Comparison of ENCODE assay signal across 7 cellular contexts in genomic region chr20:58483470-58483869, GRCh38. TPM values are rescaled to one million over a fixed set of nuclear protein-coding genes. Genes with fewer than 3 reads are reported as not detected.
"Had no signal": no experiment of that assay in that cellular context is flagged by ENCODE, and none has a peak within 500 bp of the region (broad histone marks: within the 10 kb centered on the region; RNA-seq: fewer than 3 reads in every experiment).

No MANE protein-coding gene starts in this region.

- ATAC-seq: GM23338, HCT116, K562 had no signal

- H3K36me3 ChIP-seq: HAP-1 had no signal

- DNase-seq: HFFc6, IMR-90 had no signal

- H3K4me3 ChIP-seq: GM23338, HAP-1, K562 had no signal

- H3K27ac Mint-ChIP-seq: GM23338 had no signal

- H3K4me3 Mint-ChIP-seq: GM23338, HFFc6 had no signal

RNA-seq across cellular contexts. Expression of gene APCDD1L, which starts 31.7 kb away (rescaled TPM):
- total RNA-seq: HT-29, K562 had no signal
- polyA plus RNA-seq: K562 had no signal
